In genomic region chr7:2255145-2256139, GRCh38 we compare ENCODE assay signal across 2 cellular contexts.
TF ChIP-seq lines count a peak whose summit lies in the region.

No MANE protein-coding gene starts in this region.

TF ChIP-seq in SK-N-SH, 30 proteins besides CTCF, POLR2A, EP300 and RAD21:
- TF ChIP-seq TEAD4 (IDR thresholded peaks at IDR 0.05; ENCODE audit: borderline replicate concordance, insufficient read depth) (no peak), SMC3 (IDR thresholded peaks at IDR 0.05; ENCODE audit: low read depth, low read length) (no peak), FOXJ3 (CRISPR knock-in tag; IDR thresholded peaks at IDR 0.05) (no peak), EZH2phosphoT487 (IDR thresholded peaks at IDR 0.05; ENCODE audit: borderline replicate concordance, low read depth) (no peak), RFX5 (IDR thresholded peaks at IDR 0.05; ENCODE audit: low read length) (no peak), MAX (IDR thresholded peaks at IDR 0.05; ENCODE audit: low read depth) (no peak), SIN3A (IDR thresholded peaks at IDR 0.05; ENCODE audit: borderline replicate concordance, low read depth, low read length) (no peak)
TF ChIP-seq in SK-N-SH: peak in this region for 0.

TF ChIP-seq in SK-N-SH treated with all-trans-retinoic acid at 6 μM for 48 hours, 23 proteins besides CTCF, POLR2A, EP300 and RAD21:
- TF ChIP-seq CSDC2 (CRISPR knock-in tag; IDR thresholded peaks at IDR 0.05) = no peak
